ENCODE assay signal across 1 cellular context in the genomic region with DNA sequence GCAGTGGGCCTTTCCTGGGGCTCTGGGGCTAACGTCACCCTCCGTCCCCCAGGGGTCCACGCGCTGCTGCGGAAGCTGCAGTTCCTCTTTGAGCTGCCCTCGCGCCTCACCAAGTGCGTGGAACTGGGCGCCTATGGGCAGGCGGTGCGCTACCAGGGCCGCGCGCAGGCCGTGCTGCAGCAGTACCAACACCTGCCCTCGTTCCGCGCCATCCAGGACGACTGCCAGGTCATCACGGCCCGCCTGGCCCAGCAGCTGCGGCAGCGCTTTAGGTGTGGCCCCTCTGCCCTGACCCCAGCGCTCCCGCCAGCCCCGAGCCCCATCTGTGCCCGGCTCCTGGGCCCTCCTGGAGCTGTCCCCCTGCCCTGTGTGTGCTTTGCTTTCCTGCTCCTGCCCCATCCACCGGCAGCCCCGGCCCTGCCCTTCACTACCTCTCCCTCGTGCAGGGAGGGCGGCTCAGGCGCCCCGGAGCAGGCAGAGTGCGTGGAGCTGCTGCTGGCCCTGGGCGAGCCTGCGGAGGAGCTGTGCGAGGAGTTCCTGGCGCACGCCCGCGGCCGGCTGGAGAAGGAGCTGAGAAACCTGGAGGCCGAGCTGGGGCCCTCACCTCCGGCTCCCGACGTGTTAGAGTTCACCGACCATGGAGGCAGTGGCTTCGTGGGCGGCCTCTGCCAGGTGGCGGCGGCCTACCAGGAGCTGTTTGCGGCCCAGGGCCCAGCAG.
TF ChIP-seq lines count a peak whose summit lies in the region.

No MANE protein-coding gene starts in this region.

TF ChIP-seq in K562, 482 proteins besides CTCF, POLR2A, EP300 and RAD21:
- TF ChIP-seq ZFP1 (CRISPR knock-in tag; IDR thresholded peaks at IDR 0.05) (no peak), TEAD2 (tag; IDR thresholded peaks at IDR 0.05) (no peak), MECOM (CRISPR knock-in tag; IDR thresholded peaks at IDR 0.05) (no peak), HDAC3 (IDR thresholded peaks at IDR 0.05; ENCODE audit: borderline replicate concordance, partially characterized antibody) (no peak), ZNF830 (CRISPR knock-in tag; IDR thresholded peaks at IDR 0.05) (no peak), ZNF24 (IDR thresholded peaks at IDR 0.05) (no peak), ATF1 (CRISPR knock-in tag; IDR thresholded peaks at IDR 0.05) (no peak), ATF1 (tag; IDR thresholded peaks at IDR 0.05) (no peak), CHD1 (IDR thresholded peaks at IDR 0.05; ENCODE audit: low read length) (no peak), TGIF2 (CRISPR knock-in tag; IDR thresholded peaks at IDR 0.05) (no peak), POLR2G (IDR thresholded peaks at IDR 0.05; ENCODE audit: low read depth, low read length) (peak; percentile 30; the same call in 1 of the 2 replicates), FOXP1 (CRISPR knock-in tag; IDR thresholded peaks at IDR 0.05) (no peak), RBFOX2 (IDR thresholded peaks at IDR 0.05; ENCODE audit: low read depth, low read length) (0 out of 2 replicates have a peak, but pooled peaks have one; percentile 8), ZNF764 (CRISPR knock-in tag; IDR thresholded peaks at IDR 0.05; ENCODE audit: low read depth) (no peak)
- TF ChIP-seq, protein P1, sequence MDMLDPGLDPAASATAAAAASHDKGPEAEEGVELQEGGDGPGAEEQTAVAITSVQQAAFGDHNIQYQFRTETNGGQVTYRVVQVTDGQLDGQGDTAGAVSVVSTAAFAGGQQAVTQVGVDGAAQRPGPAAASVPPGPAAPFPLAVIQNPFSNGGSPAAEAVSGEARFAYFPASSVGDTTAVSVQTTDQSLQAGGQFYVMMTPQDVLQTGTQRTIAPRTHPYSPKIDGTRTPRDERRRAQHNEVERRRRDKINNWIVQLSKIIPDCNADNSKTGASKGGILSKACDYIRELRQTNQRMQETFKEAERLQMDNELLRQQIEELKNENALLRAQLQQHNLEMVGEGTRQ (CRISPR knock-in tag; IDR thresholded peaks at IDR 0.05), result no peak
- TF ChIP-seq, protein P2, sequence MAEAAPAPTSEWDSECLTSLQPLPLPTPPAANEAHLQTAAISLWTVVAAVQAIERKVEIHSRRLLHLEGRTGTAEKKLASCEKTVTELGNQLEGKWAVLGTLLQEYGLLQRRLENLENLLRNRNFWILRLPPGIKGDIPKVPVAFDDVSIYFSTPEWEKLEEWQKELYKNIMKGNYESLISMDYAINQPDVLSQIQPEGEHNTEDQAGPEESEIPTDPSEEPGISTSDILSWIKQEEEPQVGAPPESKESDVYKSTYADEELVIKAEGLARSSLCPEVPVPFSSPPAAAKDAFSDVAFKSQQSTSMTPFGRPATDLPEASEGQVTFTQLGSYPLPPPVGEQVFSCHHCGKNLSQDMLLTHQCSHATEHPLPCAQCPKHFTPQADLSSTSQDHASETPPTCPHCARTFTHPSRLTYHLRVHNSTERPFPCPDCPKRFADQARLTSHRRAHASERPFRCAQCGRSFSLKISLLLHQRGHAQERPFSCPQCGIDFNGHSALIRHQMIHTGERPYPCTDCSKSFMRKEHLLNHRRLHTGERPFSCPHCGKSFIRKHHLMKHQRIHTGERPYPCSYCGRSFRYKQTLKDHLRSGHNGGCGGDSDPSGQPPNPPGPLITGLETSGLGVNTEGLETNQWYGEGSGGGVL (CRISPR knock-in tag; IDR thresholded peaks at IDR 0.05), result no peak
- TF ChIP-seq, protein P3, sequence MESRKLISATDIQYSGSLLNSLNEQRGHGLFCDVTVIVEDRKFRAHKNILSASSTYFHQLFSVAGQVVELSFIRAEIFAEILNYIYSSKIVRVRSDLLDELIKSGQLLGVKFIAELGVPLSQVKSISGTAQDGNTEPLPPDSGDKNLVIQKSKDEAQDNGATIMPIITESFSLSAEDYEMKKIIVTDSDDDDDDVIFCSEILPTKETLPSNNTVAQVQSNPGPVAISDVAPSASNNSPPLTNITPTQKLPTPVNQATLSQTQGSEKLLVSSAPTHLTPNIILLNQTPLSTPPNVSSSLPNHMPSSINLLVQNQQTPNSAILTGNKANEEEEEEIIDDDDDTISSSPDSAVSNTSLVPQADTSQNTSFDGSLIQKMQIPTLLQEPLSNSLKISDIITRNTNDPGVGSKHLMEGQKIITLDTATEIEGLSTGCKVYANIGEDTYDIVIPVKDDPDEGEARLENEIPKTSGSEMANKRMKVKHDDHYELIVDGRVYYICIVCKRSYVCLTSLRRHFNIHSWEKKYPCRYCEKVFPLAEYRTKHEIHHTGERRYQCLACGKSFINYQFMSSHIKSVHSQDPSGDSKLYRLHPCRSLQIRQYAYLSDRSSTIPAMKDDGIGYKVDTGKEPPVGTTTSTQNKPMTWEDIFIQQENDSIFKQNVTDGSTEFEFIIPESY (CRISPR knock-in tag; IDR thresholded peaks at IDR 0.05), result peak; percentile 57; the same call in 1 of the 2 replicates
- TF ChIP-seq, protein P4, sequence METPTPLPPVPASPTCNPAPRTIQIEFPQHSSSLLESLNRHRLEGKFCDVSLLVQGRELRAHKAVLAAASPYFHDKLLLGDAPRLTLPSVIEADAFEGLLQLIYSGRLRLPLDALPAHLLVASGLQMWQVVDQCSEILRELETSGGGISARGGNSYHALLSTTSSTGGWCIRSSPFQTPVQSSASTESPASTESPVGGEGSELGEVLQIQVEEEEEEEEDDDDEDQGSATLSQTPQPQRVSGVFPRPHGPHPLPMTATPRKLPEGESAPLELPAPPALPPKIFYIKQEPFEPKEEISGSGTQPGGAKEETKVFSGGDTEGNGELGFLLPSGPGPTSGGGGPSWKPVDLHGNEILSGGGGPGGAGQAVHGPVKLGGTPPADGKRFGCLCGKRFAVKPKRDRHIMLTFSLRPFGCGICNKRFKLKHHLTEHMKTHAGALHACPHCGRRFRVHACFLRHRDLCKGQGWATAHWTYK (CRISPR knock-in tag; IDR thresholded peaks at IDR 0.05), result no peak
- TF ChIP-seq, protein P5, sequence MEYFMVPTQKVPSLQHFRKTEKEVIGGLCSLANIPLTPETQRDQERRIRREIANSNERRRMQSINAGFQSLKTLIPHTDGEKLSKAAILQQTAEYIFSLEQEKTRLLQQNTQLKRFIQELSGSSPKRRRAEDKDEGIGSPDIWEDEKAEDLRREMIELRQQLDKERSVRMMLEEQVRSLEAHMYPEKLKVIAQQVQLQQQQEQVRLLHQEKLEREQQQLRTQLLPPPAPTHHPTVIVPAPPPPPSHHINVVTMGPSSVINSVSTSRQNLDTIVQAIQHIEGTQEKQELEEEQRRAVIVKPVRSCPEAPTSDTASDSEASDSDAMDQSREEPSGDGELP (CRISPR knock-in tag; IDR thresholded peaks at IDR 0.05; ENCODE audit: borderline replicate concordance), result no peak
